In genomic region chr7:74155810-74156395, GRCh38 we compare ENCODE assay signal across 28 cellular contexts.
"Had no signal": no experiment of that assay in that cellular context is flagged by ENCODE, and none has a peak within 500 bp of the region (broad histone marks: within the 10 kb centered on the region; RNA-seq: fewer than 3 reads in every experiment).

No MANE protein-coding gene starts in this region.

- H3K36me3 ChIP-seq: lower lobe of right lung, neural progenitor cell, neutrophil, spleen, suprapubic skin, thoracic aorta, tibial artery, uterus had no signal

- H3K27me3 ChIP-seq: neural progenitor cell, neutrophil, spleen, suprapubic skin, tibial artery, uterus had no signal

- H3K9me3 ChIP-seq: lower lobe of right lung, neutrophil, psoas muscle, spleen, suprapubic skin, thoracic aorta, tibial artery, uterus had no signal

- H3K27ac ChIP-seq: lower lobe of right lung, neural progenitor cell, neutrophil, parathyroid adenoma, psoas muscle, skin epidermis, spleen, suprapubic skin, thoracic aorta, tibial artery, uterus had no signal

- H3K4me3 ChIP-seq: lower lobe of right lung, neural progenitor cell, psoas muscle, skin epidermis, spleen, suprapubic skin, thoracic aorta, tibial artery, uterus had no signal

- H3K4me1 ChIP-seq: lower lobe of right lung, neural progenitor cell, parathyroid adenoma, psoas muscle, spleen, suprapubic skin, tibial artery, uterus had no signal

- H3K4me3 Mint-ChIP-seq: mesothelial cell of epicardium; naive B cell; natural killer cell; nephron progenitor cell; neural progenitor cell; stimulated activated effector memory CD8-positive, alpha-beta T cell treated with anti-CD3 and anti-CD28 coated beads, Interleukin-12 subunit alpha, Interleukin-12 subunit beta, amount 100 ng/mL, for 72 hours; stimulated activated naive CD8-positive, alpha-beta T cell treated with anti-CD3 and anti-CD28 coated beads, Interleukin-15, Interleukin-2, amounts not matched to agents 100 ng/mL and 50 ng/mL, for 24 hours; type B pancreatic cell had no signal

- H3K4me1 Mint-ChIP-seq: mesothelial cell of epicardium; natural killer cell; stimulated activated effector memory CD8-positive, alpha-beta T cell treated with anti-CD3 and anti-CD28 coated beads, Interleukin-12 subunit alpha, Interleukin-12 subunit beta, amount 100 ng/mL, for 72 hours had no signal

- H3K27ac Mint-ChIP-seq: mesothelial cell of epicardium; naive B cell; natural killer cell; nephron progenitor cell; neural progenitor cell; stimulated activated effector memory CD8-positive, alpha-beta T cell treated with anti-CD3 and anti-CD28 coated beads, Interleukin-12 subunit alpha, Interleukin-12 subunit beta, amount 100 ng/mL, for 72 hours; stimulated activated naive CD8-positive, alpha-beta T cell treated with anti-CD3 and anti-CD28 coated beads, Interleukin-15, Interleukin-2, amounts not matched to agents 100 ng/mL and 50 ng/mL, for 24 hours; type B pancreatic cell had no signal

- ATAC-seq: left cardiac atrium; left lobe of liver; lower lobe of right lung; natural killer cell; psoas muscle; sciatic nerve; stimulated activated effector memory CD8-positive, alpha-beta T cell treated with anti-CD3 and anti-CD28 coated beads, Interleukin-12 subunit alpha, Interleukin-12 subunit beta, amount 100 ng/mL, for 72 hours had no signal

- H3K9ac ChIP-seq: neural progenitor cell, parathyroid adenoma had no signal

- H3K4me2 ChIP-seq: neural progenitor cell had no signal

- H3K27me3 Mint-ChIP-seq: naive B cell; stimulated activated naive CD8-positive, alpha-beta T cell treated with anti-CD3 and anti-CD28 coated beads, Interleukin-15, Interleukin-2, amounts not matched to agents 100 ng/mL and 50 ng/mL, for 24 hours; type B pancreatic cell had no signal

- DNase-seq: hippocampal formation; kidney glomerular epithelial cell; left cardiac atrium; lower lobe of right lung; mammary epithelial cell; mesenchymal stem cell; naive B cell; natural killer cell; nephron progenitor cell; occipital lobe; psoas muscle; spleen; stimulated activated CD4-positive, alpha-beta T cell treated with anti-CD3 and anti-CD28 coated beads, Interleukin-4, amount 100 ng/mL, for 24 hours; stimulated activated naive CD4-positive, alpha-beta T cell; tibial artery; uterus had no signal

- H3K36me3 Mint-ChIP-seq: naive B cell; natural killer cell; neural progenitor cell; stimulated activated effector memory CD8-positive, alpha-beta T cell treated with anti-CD3 and anti-CD28 coated beads, Interleukin-12 subunit alpha, Interleukin-12 subunit beta, amount 100 ng/mL, for 72 hours; type B pancreatic cell had no signal

- H2AFZ ChIP-seq: neural progenitor cell, parathyroid adenoma had no signal

- H3K79me2 ChIP-seq: parathyroid adenoma had no signal

- H3K9me3 Mint-ChIP-seq: mesothelial cell of epicardium; naive B cell; natural killer cell; nephron progenitor cell; neural progenitor cell; stimulated activated effector memory CD8-positive, alpha-beta T cell treated with anti-CD3 and anti-CD28 coated beads, Interleukin-12 subunit alpha, Interleukin-12 subunit beta, amount 100 ng/mL, for 72 hours; stimulated activated naive CD8-positive, alpha-beta T cell treated with anti-CD3 and anti-CD28 coated beads, Interleukin-15, Interleukin-2, amounts not matched to agents 100 ng/mL and 50 ng/mL, for 24 hours; type B pancreatic cell had no signal
